Comparison of ENCODE assay signal across 8 cellular contexts in genomic region chr20:62796699-62797491, GRCh38. TPM values are rescaled to one million over a fixed set of nuclear protein-coding genes. Genes with fewer than 3 reads are reported as not detected.
A peak's percentile ranks its signal among the peaks of the same experiment; 100 is the strongest.
DNase-seq lines count a peak whose midpoint lies in the region; ATAC-seq and TF ChIP-seq lines count a peak whose summit lies in the region.

No MANE protein-coding gene starts in this region.

- H3K9ac ChIP-seq in OCI-LY1 (ENCODE audit: low read length) (peak overlapping the region; percentile 75), neural cell (ENCODE audit: low read length) (peak overlapping the region; percentile 81)

- DNase-seq in endothelial cell (ENCODE audit: low spot score), result no peak
- DNase-seq in NCI-H774 (lab: John Stamatoyannopoulos, UW), result no peak

- peaks cover 14% of the 10 kb centered on the region for H3K36me3 Mint-ChIP-seq in endothelial cell (ENCODE audit: low read depth, unreplicated experiment)

- H3K9me2 ChIP-seq in OCI-LY1 (ENCODE audit: low read depth, low read length) (no peaks in the 10 kb centered on the region), neural cell (ENCODE audit: insufficient read depth, low read length) (no peaks in the 10 kb centered on the region)

- peak overlapping the region; percentile 88 for H3K4me3 Mint-ChIP-seq in endothelial cell (ENCODE audit: unreplicated experiment)

- no peaks in the 10 kb centered on the region for H3K9me3 Mint-ChIP-seq in endothelial cell (ENCODE audit: unreplicated experiment)

- H3K4me1 Mint-ChIP-seq in endothelial cell (ENCODE audit: unreplicated experiment), result peaks cover 2% of the 10 kb centered on the region

- H3F3A ChIP-seq in OCI-LY1 (ENCODE audit: insufficient read depth, low read length) (no peaks in the 10 kb centered on the region), neural cell (ENCODE audit: insufficient read depth, low read length, poor library complexity, severe bottlenecking) (no peaks in the 10 kb centered on the region)

- H3K27ac ChIP-seq in C4-2B (peak overlapping the region; percentile 78), OCI-LY1 (ENCODE audit: low read depth, low read length, poor library complexity, severe bottlenecking) (peak overlapping the region; percentile 30), neural cell (ENCODE audit: low read length) (no peak overlapping the region)

- H4K20me1 ChIP-seq in OCI-LY1 (ENCODE audit: insufficient read depth, low read length) (no peaks in the 10 kb centered on the region), neural cell (ENCODE audit: insufficient read depth) (no peaks in the 10 kb centered on the region)

- H3K27ac Mint-ChIP-seq in endothelial cell (ENCODE audit: unreplicated experiment), result no peak overlapping the region

- peak overlapping the region; percentile 67 for H3K4me3 ChIP-seq in OCI-LY1 (ENCODE audit: low read depth, low read length, poor library complexity, severe bottlenecking)
- peak overlapping the region; percentile 72 for H3K4me3 ChIP-seq in neural cell (ENCODE audit: low read length)

- no peaks in the 10 kb centered on the region for H3K79me2 ChIP-seq in OCI-LY1 (ENCODE audit: insufficient read depth, low read length)
- H3K79me2 ChIP-seq in neural cell (replicated peaks; ENCODE audit: insufficient read depth, low read length), result peaks cover 3% of the 10 kb centered on the region

- peaks cover 31% of the 10 kb centered on the region for H3K4me1 ChIP-seq in OCI-LY1 (ENCODE audit: insufficient read depth, low read length, severe bottlenecking)

- no peak overlapping the region for H2AFZ ChIP-seq in OCI-LY1 (ENCODE audit: low read length)
- no peak overlapping the region for H2AFZ ChIP-seq in neural cell (ENCODE audit: low read depth, low read length)

- no peak for TF ChIP-seq EP300 in neural cell (conservative IDR thresholded peaks at IDR 0.05; ENCODE audit: poor library complexity, severe bottlenecking)

- H3K27me3 Mint-ChIP-seq in endothelial cell (ENCODE audit: unreplicated experiment), result peaks cover 4% of the 10 kb centered on the region

- peaks cover 35% of the 10 kb centered on the region for H3K36me3 ChIP-seq in OCI-LY1 (ENCODE audit: insufficient read depth, low read length)
- H3K36me3 ChIP-seq in neural cell (ENCODE audit: insufficient read depth, low read length), result no peaks in the 10 kb centered on the region

- ATAC-seq in HG03469 (IDR thresholded peaks at IDR 0.05; ENCODE audit: unreplicated experiment), result no peak
- ATAC-seq in GM18502 (IDR thresholded peaks at IDR 0.05; ENCODE audit: poor library complexity, unreplicated experiment), result no peak
- no peak for ATAC-seq in HG03342 (IDR thresholded peaks at IDR 0.05; ENCODE audit: unreplicated experiment)

- H3K9me3 ChIP-seq in OCI-LY1 (ENCODE audit: low read length), result no peaks in the 10 kb centered on the region
- H3K9me3 ChIP-seq in neural cell (ENCODE audit: low read length), result no peaks in the 10 kb centered on the region

- H3K27me3 ChIP-seq in OCI-LY1 (ENCODE audit: insufficient read depth, low read length) (no peaks in the 10 kb centered on the region), neural cell (ENCODE audit: insufficient read depth, low read depth, low read length) (no peaks in the 10 kb centered on the region)

- H3K4me2 ChIP-seq in OCI-LY1 (ENCODE audit: low read length), result peak overlapping the region; percentile 92
- peak overlapping the region; percentile 82 for H3K4me2 ChIP-seq in neural cell (ENCODE audit: low read length)

- TF ChIP-seq CTCF in C4-2B (conservative IDR thresholded peaks at IDR 0.05) (no peak), OCI-LY1 (IDR thresholded peaks at IDR 0.05; ENCODE audit: low read length) (no peak), endothelial cell (IDR thresholded peaks at IDR 0.05; ENCODE audit: unreplicated experiment) (no peak), neural cell (IDR thresholded peaks at IDR 0.05; ENCODE audit: poor library complexity, severe bottlenecking) (no peak)

- TF ChIP-seq RAD21 in neural cell (conservative IDR thresholded peaks at IDR 0.05), result no peak

TF ChIP-seq in neural cell, 6 proteins besides CTCF, POLR2A, EP300 and RAD21:
- TF ChIP-seq REST (IDR thresholded peaks at IDR 0.05; ENCODE audit: borderline replicate concordance), result no peak
- no peak for TF ChIP-seq TAF1 (IDR thresholded peaks at IDR 0.05; ENCODE audit: low read depth)
- TF ChIP-seq MXI1 (conservative IDR thresholded peaks at IDR 0.05; ENCODE audit: poor library complexity, severe bottlenecking), result no peak
- TF ChIP-seq EZH2 (IDR thresholded peaks at IDR 0.05; ENCODE audit: borderline replicate concordance, insufficient read depth, low read length, poor library complexity, severe bottlenecking), result no peak
- no peak for TF ChIP-seq SMC3 (conservative IDR thresholded peaks at IDR 0.05; ENCODE audit: poor library complexity)

RNA-seq across cellular contexts. Expression of gene MRGBP, which starts 0.6 kb away (rescaled TPM):
- 10.9 TPM for total RNA-seq in endothelial cell (ENCODE audit: unreplicated experiment)
- polyA plus RNA-seq in neural cell, result 20.1 and 24.1 TPM in 2 replicates
- polyA minus RNA-seq in neural cell, result 23.3 and 24.1 TPM in 2 replicates

RNA-seq across cellular contexts. Expression of gene OGFR, which starts 7.7 kb away (rescaled TPM):
- total RNA-seq in endothelial cell (ENCODE audit: unreplicated experiment), result 27.6 TPM
- polyA plus RNA-seq in neural cell, result 15.6 and 23.3 TPM in 2 replicates
- 22.3 and 26.5 TPM in 2 replicates for polyA minus RNA-seq in neural cell

RNA-seq across cellular contexts. Expression of gene COL9A3, which starts 20.0 kb away (rescaled TPM):
- 1.8 TPM for total RNA-seq in endothelial cell (ENCODE audit: unreplicated experiment)
- 1.0 and 3.1 TPM in 2 replicates for polyA plus RNA-seq in neural cell
- 0.58 TPM in 1 of 2 replicates, not detected in the other for polyA minus RNA-seq in neural cell
